16 cellular contexts compared by ENCODE assay signal in the genomic region with DNA sequence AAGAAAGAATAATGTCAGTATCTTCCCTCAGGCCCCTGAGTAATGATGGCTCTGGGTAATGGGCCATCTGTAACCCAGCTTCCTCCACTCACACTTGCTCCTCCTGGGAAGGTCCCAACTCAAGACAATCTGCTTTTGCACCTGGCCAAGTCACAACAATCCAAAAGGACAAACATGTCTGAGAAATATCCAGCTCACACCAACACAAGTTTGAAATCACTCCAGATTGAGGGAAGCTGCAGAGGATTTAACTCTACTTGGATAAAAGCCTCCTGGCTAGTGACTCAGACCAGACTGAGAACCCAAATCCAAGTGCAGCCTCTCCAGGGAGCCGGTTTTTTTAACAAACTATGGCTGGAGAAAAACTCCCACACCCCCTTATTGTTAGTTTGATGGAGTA. TPM values are rescaled to one million over a fixed set of nuclear protein-coding genes. Genes with fewer than 3 reads are reported as not detected.
DNase-seq lines count a peak whose midpoint lies in the region; ATAC-seq and TF ChIP-seq lines count a peak whose summit lies in the region.
"Had no signal": no experiment of that assay in that cellular context is flagged by ENCODE, and none has a peak within 500 bp of the region (broad histone marks: within the 10 kb centered on the region; RNA-seq: fewer than 3 reads in every experiment).

No MANE protein-coding gene starts in this region.

- ATAC-seq in HG03378 (IDR thresholded peaks at IDR 0.05; ENCODE audit: unreplicated experiment), result no peak
- no peak for ATAC-seq in GM21576 (IDR thresholded peaks at IDR 0.05; ENCODE audit: unreplicated experiment)
- ATAC-seq: activated CD8-positive, alpha-beta memory T cell treated with anti-CD3 and anti-CD28 coated beads, Interleukin-2, amount 10 ng/mL, durations not matched to agents 7 days and 5 days; naive thymus-derived CD4-positive, alpha-beta T cell had no signal

- H3K27me3 ChIP-seq in sigmoid colon, result no peaks in the 10 kb centered on the region

- TF ChIP-seq EP300 in sigmoid colon (IDR thresholded peaks at IDR 0.05), result no peak

- WGBS in sigmoid colon, 2 donors, result 39 to 46% methylated on average over 1 of the region's 1 CpG

- peaks cover 0 to 3% (median 0%) of the 10 kb centered on the region in 4 donors for H3K9me3 ChIP-seq in sigmoid colon
- H3K9me3 ChIP-seq: Caco-2 had no signal

- H3K4me3 ChIP-seq in fibroblast of villous mesenchyme (ENCODE audit: low read depth, low read length) (no peak overlapping the region), sigmoid colon (no peak overlapping the region)

- DNase-seq in G401 (ENCODE audit: low spot score), result peak; percentile 32
- peak; percentile 49 for DNase-seq in amniotic stem cell (lab: John Stamatoyannopoulos, UW)
- DNase-seq in fibroblast of villous mesenchyme (ENCODE audit: low read depth), result peak; percentile 76
- DNase-seq in sigmoid colon, result peak; percentile 78
- no peak for DNase-seq in head of caudate nucleus
- no peak for DNase-seq in GOT3 (lab: John Stamatoyannopoulos, UW)
- DNase-seq: activated CD8-positive, alpha-beta memory T cell treated with anti-CD3 and anti-CD28 coated beads, Interleukin-2, amount 10 ng/mL, durations not matched to agents 7 days and 5 days; amygdala; Caco-2; H9; naive thymus-derived CD4-positive, alpha-beta T cell; NCI-H1092 treated with DMSO at 0.1 percent for 48 hours; NCI-H69; substantia nigra had no signal

- peaks cover 0 to 12% (median 4%) of the 10 kb centered on the region in 4 donors for H3K4me1 ChIP-seq in sigmoid colon

- TF ChIP-seq CTCF in fibroblast of villous mesenchyme (IDR thresholded peaks at IDR 0.05; ENCODE audit: insufficient read depth, low read depth, low read length) (no peak), sigmoid colon (IDR thresholded peaks at IDR 0.05) (no peak)

- in situ Hi-C loops in G401 (cut with HindIII; ENCODE audit: low sequenced_read_pairs), result no loop called here

- intact Hi-C loops in sigmoid colon (cut with DNase I) (no loop called here), head of caudate nucleus (cut with DNase I) (no loop called here)

- peaks cover 10 to 54% (median 16%) of the 10 kb centered on the region in 4 donors for H3K36me3 ChIP-seq in sigmoid colon

- TF ChIP-seq POLR2A in sigmoid colon (IDR thresholded peaks at IDR 0.05), result no peak

- H3K27ac ChIP-seq in sigmoid colon, result peak overlapping the region in 1 of 4 donors; percentile 35

RNA-seq across cellular contexts. Expression of a gene that starts 34.2 kb away (rescaled TPM):
- total RNA-seq in G401 (2014; rRNA removed; shearing (Covaris generic)), result 98.2 and 166 TPM in 2 replicates
- total RNA-seq in fibroblast of villous mesenchyme, result 49.3 and 64.3 TPM in 2 replicates
- total RNA-seq in sigmoid colon, result 10 to 100 TPM; 33.5 to 76.0 (median 53.7) TPM
- polyA plus RNA-seq in sigmoid colon, result 100 to 1,000 TPM; 108 to 152 (median 141) TPM

RNA-seq across cellular contexts. Expression of a gene that starts 45.3 kb away (rescaled TPM):
- total RNA-seq in G401 (2014; rRNA removed; shearing (Covaris generic)), result not detected in 2 replicates
- total RNA-seq in fibroblast of villous mesenchyme, result 146 and 259 TPM in 2 replicates
- 10 to 100 TPM; 26.4 to 52.9 (median 29.9) TPM for total RNA-seq in sigmoid colon
- polyA plus RNA-seq in sigmoid colon, result 1 to 10 TPM in 2 of 3 donors, under 1 TPM in 1; 0.46 to 9.0 (median 4.8) TPM

Comparison
In these comparisons a context has a peak if more than half of its experiments do, and no peak if none do; other contexts are left out.
1. DNase-seq: peak in G401 (single experiment), amniotic stem cell (single experiment), fibroblast of villous mesenchyme (single experiment) and sigmoid colon (single experiment); none in head of caudate nucleus (0 of 42) and GOT3 (single experiment).
2. RNA of a gene that starts 45.3 kb away (total RNA-seq): 146 to 259 TPM in fibroblast of villous mesenchyme and 26.4 to 52.9 TPM in sigmoid colon; not detected in G401; every median in the first group is over 10 times any median in the second.